ENCODE assay signal across 2 cellular contexts in the genomic region with DNA sequence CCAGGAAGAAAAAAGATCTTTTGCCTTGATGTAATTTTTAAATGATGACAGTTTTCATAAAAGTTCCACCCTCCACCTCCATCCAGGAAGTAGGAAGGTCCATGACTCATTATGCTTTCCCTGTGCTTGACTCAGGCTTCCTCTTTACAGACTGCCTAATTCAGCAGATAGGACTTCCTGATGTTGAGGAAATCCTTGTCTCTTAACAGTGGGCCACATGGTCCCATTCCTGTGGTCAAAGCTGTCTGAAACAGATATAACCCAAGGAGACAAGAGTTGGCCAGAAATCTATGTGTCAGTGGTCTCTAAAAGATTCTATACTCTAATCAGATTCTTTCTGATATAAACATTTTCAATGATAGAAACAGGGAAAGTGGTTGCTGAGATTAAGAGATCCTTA.
TF ChIP-seq lines count a peak whose summit lies in the region.

No MANE protein-coding gene starts in this region.

TF ChIP-seq in K562, 482 proteins besides CTCF, POLR2A, EP300 and RAD21 (continued from another document and continues in another):
- TF ChIP-seq, protein P1, sequence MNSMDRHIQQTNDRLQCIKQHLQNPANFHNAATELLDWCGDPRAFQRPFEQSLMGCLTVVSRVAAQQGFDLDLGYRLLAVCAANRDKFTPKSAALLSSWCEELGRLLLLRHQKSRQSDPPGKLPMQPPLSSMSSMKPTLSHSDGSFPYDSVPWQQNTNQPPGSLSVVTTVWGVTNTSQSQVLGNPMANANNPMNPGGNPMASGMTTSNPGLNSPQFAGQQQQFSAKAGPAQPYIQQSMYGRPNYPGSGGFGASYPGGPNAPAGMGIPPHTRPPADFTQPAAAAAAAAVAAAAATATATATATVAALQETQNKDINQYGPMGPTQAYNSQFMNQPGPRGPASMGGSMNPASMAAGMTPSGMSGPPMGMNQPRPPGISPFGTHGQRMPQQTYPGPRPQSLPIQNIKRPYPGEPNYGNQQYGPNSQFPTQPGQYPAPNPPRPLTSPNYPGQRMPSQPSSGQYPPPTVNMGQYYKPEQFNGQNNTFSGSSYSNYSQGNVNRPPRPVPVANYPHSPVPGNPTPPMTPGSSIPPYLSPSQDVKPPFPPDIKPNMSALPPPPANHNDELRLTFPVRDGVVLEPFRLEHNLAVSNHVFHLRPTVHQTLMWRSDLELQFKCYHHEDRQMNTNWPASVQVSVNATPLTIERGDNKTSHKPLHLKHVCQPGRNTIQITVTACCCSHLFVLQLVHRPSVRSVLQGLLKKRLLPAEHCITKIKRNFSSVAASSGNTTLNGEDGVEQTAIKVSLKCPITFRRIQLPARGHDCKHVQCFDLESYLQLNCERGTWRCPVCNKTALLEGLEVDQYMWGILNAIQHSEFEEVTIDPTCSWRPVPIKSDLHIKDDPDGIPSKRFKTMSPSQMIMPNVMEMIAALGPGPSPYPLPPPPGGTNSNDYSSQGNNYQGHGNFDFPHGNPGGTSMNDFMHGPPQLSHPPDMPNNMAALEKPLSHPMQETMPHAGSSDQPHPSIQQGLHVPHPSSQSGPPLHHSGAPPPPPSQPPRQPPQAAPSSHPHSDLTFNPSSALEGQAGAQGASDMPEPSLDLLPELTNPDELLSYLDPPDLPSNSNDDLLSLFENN (IDR thresholded peaks at IDR 0.05; ENCODE audit: low read depth in 2 of 2, low read length in 2 of 2): peak in 1 of 2 experiments; percentile 74; a peak in 2 of 4 replicates
- TF ChIP-seq SIRT6 (IDR thresholded peaks at IDR 0.05; ENCODE audit: low read depth, low read length) (no peak), ZNF589 (CRISPR knock-in tag; IDR thresholded peaks at IDR 0.05; ENCODE audit: low read depth) (peak; percentile 74), GATA2 (CRISPR knock-in tag; IDR thresholded peaks at IDR 0.05) (peak; percentile 94), HEY1 (CRISPR knock-in tag; IDR thresholded peaks at IDR 0.05; ENCODE audit: borderline replicate concordance) (no peak), NCOR1 (IDR thresholded peaks at IDR 0.05) (peak; percentile 88), ZNF79 (CRISPR knock-in tag; IDR thresholded peaks at IDR 0.05; ENCODE audit: low read depth) (no peak), JUND (IDR thresholded peaks at IDR 0.05; ENCODE audit: borderline replicate concordance, low read depth, low read length) (peak; percentile 96), JUND (tag; IDR thresholded peaks at IDR 0.05; ENCODE audit: borderline replicate concordance, low read depth, low read length) (peak; percentile 96), ESRRB (CRISPR knock-in tag; IDR thresholded peaks at IDR 0.05; ENCODE audit: borderline replicate concordance) (no peak), POLR2AphosphoS5 (IDR thresholded peaks at IDR 0.05; ENCODE audit: control insufficient read depth, insufficient read depth, low read depth, low read length) (peak; percentile 91), ZNF212 (CRISPR knock-in tag; IDR thresholded peaks at IDR 0.05) (no peak), TEAD4 (IDR thresholded peaks at IDR 0.05; ENCODE audit: low read length) (peak; percentile 98), TEAD4 (CRISPR knock-in tag; IDR thresholded peaks at IDR 0.05; ENCODE audit: borderline replicate concordance) (no peak), ZC3H8 (IDR thresholded peaks at IDR 0.05) (no peak), MEIS2 (IDR thresholded peaks at IDR 0.05; ENCODE audit: partially characterized antibody) (peak; percentile 61), HNRNPLL (IDR thresholded peaks at IDR 0.05; ENCODE audit: low read depth, low read length, poor library complexity, severe bottlenecking) (no peak), KDM1A (IDR thresholded peaks at IDR 0.05) (peak; percentile 95 to 96), ZBTB17 (CRISPR knock-in tag; IDR thresholded peaks at IDR 0.05) (peak; percentile 44; the same call in 1 of the 2 replicates), NEUROD1 (IDR thresholded peaks at IDR 0.05; ENCODE audit: borderline replicate concordance, low read depth, low read length, partially characterized antibody) (peak; percentile 72), ELF1 (tag; IDR thresholded peaks at IDR 0.05) (peak; percentile 88), DPF2 (IDR thresholded peaks at IDR 0.05) (peak; percentile 93), CBFB (CRISPR knock-in tag; IDR thresholded peaks at IDR 0.05) (0 out of 2 replicates have a peak, but pooled peaks have one; percentile 32), TEAD1 (CRISPR knock-in tag; IDR thresholded peaks at IDR 0.05) (peak; percentile 85 to 97; a peak in 3 of 4 replicates), HDAC3 (IDR thresholded peaks at IDR 0.05; ENCODE audit: borderline replicate concordance, partially characterized antibody) (peak; percentile 75)
- TF ChIP-seq, protein P2, sequence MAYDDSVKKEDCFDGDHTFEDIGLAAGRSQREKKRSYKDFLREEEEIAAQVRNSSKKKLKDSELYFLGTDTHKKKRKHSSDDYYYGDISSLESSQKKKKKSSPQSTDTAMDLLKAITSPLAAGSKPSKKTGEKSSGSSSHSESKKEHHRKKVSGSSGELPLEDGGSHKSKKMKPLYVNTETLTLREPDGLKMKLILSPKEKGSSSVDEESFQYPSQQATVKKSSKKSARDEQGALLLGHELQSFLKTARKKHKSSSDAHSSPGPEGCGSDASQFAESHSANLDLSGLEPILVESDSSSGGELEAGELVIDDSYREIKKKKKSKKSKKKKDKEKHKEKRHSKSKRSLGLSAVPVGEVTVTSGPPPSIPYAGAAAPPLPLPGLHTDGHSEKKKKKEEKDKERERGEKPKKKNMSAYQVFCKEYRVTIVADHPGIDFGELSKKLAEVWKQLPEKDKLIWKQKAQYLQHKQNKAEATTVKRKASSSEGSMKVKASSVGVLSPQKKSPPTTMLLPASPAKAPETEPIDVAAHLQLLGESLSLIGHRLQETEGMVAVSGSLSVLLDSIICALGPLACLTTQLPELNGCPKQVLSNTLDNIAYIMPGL (CRISPR knock-in tag; IDR thresholded peaks at IDR 0.05): no peak
- TF ChIP-seq, protein P3, sequence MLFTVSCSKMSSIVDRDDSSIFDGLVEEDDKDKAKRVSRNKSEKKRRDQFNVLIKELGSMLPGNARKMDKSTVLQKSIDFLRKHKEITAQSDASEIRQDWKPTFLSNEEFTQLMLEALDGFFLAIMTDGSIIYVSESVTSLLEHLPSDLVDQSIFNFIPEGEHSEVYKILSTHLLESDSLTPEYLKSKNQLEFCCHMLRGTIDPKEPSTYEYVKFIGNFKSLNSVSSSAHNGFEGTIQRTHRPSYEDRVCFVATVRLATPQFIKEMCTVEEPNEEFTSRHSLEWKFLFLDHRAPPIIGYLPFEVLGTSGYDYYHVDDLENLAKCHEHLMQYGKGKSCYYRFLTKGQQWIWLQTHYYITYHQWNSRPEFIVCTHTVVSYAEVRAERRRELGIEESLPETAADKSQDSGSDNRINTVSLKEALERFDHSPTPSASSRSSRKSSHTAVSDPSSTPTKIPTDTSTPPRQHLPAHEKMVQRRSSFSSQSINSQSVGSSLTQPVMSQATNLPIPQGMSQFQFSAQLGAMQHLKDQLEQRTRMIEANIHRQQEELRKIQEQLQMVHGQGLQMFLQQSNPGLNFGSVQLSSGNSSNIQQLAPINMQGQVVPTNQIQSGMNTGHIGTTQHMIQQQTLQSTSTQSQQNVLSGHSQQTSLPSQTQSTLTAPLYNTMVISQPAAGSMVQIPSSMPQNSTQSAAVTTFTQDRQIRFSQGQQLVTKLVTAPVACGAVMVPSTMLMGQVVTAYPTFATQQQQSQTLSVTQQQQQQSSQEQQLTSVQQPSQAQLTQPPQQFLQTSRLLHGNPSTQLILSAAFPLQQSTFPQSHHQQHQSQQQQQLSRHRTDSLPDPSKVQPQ (CRISPR knock-in tag; IDR thresholded peaks at IDR 0.05; ENCODE audit: borderline replicate concordance): no peak

TF ChIP-seq in HepG2, 621 proteins besides CTCF, POLR2A, EP300 and RAD21:
- TF ChIP-seq, protein P4, sequence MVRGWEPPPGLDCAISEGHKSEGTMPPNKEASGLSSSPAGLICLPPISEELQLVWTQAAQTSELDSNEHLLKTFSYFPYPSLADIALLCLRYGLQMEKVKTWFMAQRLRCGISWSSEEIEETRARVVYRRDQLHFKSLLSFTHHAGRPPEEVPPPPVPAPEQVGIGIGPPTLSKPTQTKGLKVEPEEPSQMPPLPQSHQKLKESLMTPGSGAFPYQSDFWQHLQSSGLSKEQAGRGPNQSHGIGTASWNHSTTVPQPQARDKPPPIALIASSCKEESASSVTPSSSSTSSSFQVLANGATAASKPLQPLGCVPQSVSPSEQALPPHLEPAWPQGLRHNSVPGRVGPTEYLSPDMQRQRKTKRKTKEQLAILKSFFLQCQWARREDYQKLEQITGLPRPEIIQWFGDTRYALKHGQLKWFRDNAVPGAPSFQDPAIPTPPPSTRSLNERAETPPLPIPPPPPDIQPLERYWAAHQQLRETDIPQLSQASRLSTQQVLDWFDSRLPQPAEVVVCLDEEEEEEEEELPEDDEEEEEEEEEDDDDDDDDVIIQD (CRISPR knock-in tag; IDR thresholded peaks at IDR 0.05; ENCODE audit: low read depth): 0 out of 2 replicates have a peak, but pooled peaks have one; percentile 15
- TF ChIP-seq ZFP36 (IDR thresholded peaks at IDR 0.05; ENCODE audit: borderline replicate concordance, low read depth, low read length, partially characterized antibody): no peak
- TF ChIP-seq FOSL2 (CRISPR knock-in tag; IDR thresholded peaks at IDR 0.05): peak; percentile 54; the same call in 1 of the 2 replicates
- 0 out of 2 replicates have a peak, but pooled peaks have one; percentile 40 for TF ChIP-seq ELF3 (CRISPR knock-in tag; IDR thresholded peaks at IDR 0.05)
- no peak for TF ChIP-seq ZNF83 (CRISPR knock-in tag; IDR thresholded peaks at IDR 0.05; ENCODE audit: borderline replicate concordance)
- 0 out of 2 replicates have a peak, but pooled peaks have one; percentile 26 for TF ChIP-seq ELF1 (CRISPR knock-in tag; IDR thresholded peaks at IDR 0.05)
TF ChIP-seq in HepG2: peak in this region for 4.
